ENCODE assay signal across 14 cellular contexts in the genomic region with DNA sequence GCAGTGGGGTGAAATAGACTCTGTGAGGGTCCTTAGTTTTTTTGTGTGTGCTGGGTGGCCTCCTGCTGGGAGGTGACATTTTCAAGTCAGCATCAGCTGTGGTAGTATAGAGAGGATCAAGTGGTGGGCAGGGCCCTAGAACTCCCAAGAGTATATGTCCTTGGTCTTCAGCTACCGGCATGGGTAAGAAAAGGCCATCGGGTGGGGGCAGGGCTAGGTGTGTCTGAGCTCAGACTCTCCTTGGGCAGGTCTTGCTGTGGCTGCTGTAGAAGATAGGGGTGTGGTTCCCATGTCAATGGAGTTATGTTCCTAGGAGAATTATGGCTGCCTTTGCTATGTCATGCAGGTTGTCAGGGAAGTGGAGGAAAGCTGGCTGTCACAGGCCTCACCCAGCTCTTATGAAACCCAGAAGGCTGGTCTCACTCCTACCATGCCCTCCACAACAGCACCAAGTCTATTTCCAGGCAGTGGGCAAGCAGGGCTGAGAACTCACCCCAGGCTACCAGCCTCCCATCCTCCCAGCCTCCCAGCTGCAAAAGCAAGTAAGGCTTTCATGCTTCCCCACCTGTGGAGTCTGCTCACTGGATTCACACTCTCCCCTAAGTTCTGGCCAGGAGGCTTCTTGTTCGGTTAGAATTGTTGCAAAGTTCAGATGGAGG.
DNase-seq lines count a peak whose midpoint lies in the region; ATAC-seq and TF ChIP-seq lines count a peak whose summit lies in the region.
"Had no signal": no experiment of that assay in that cellular context is flagged by ENCODE, and none has a peak within 500 bp of the region (broad histone marks: within the 10 kb centered on the region; RNA-seq: fewer than 3 reads in every experiment).

No MANE protein-coding gene starts in this region.

- peak; percentile 28 for DNase-seq in activated effector memory CD4-positive, alpha-beta T cell treated with anti-CD3 and anti-CD28 coated beads, Interleukin-2, amount 50 U/mL, for 16 hours
- DNase-seq in activated effector memory CD4-positive, alpha-beta T cell treated with Interleukin-2 at 50 U/mL for 16 hours = no peak
- peak; percentile 32 for DNase-seq in endodermal cell
- DNase-seq in osteocyte (ENCODE audit: extremely low spot score, unreplicated experiment) = peak; percentile 57
- DNase-seq in OCI-M2 (lab: John Stamatoyannopoulos, UW; ENCODE audit: unreplicated experiment) = no peak
- no peak for DNase-seq in NOMO-1 treated with dmso at 0.1 percent for 144 hours (lab: John Stamatoyannopoulos, UW; ENCODE audit: unreplicated experiment)
- DNase-seq: ACHN; CD4-positive, CD25-positive, alpha-beta regulatory T cell; DMS53; GF-D8; HCEC 1CT had no signal

- no peaks in the 10 kb centered on the region for H3K9me3 ChIP-seq in endodermal cell (ENCODE audit: control insufficient read depth, low read length)

- no peak for TF ChIP-seq CTCF in endodermal cell (conservative IDR thresholded peaks at IDR 0.05)
- no peak for TF ChIP-seq CTCF in osteocyte (IDR thresholded peaks at IDR 0.05)

- H3K27me3 Mint-ChIP-seq in endodermal cell (ENCODE audit: insufficient read depth) (no peaks in the 10 kb centered on the region), osteocyte (ENCODE audit: unreplicated experiment) (no peaks in the 10 kb centered on the region)

- H3K27ac Mint-ChIP-seq in endodermal cell (no peak overlapping the region), osteocyte (ENCODE audit: unreplicated experiment) (no peak overlapping the region)
- H3K27ac Mint-ChIP-seq: CD4-positive, CD25-positive, alpha-beta regulatory T cell had no signal

- no peaks in the 10 kb centered on the region for H3K36me3 ChIP-seq in endodermal cell (ENCODE audit: control insufficient read depth, insufficient read depth, low read length)
- H3K36me3 ChIP-seq: BLaER1 treated with 17β-estradiol and CSF1 and Interleukin-3, amounts not matched to agents 10 nM and 100 nM had no signal

- no peak overlapping the region for H3K27ac ChIP-seq in endodermal cell (ENCODE audit: low read depth, low read length)
- H3K27ac ChIP-seq: BLaER1 treated with 17β-estradiol and CSF1 and Interleukin-3, amounts not matched to agents 10 nM and 100 nM; HL-60 had no signal

- no peak overlapping the region for H3K4me3 Mint-ChIP-seq in endodermal cell
- no peak overlapping the region for H3K4me3 Mint-ChIP-seq in osteocyte (ENCODE audit: unreplicated experiment)
- H3K4me3 Mint-ChIP-seq: CD4-positive, CD25-positive, alpha-beta regulatory T cell had no signal

- no peak for ATAC-seq in HG02840 (IDR thresholded peaks at IDR 0.05; ENCODE audit: low FRiP score, unreplicated experiment)

- no peak overlapping the region for H3K9ac ChIP-seq in endodermal cell (ENCODE audit: extremely low read depth, low read length, poor library complexity, severe bottlenecking)
- H3K9ac ChIP-seq: BLaER1 treated with 17β-estradiol and CSF1 and Interleukin-3, amounts not matched to agents 10 nM and 100 nM had no signal

- peaks cover 1% of the 10 kb centered on the region for H3K4me1 Mint-ChIP-seq in endodermal cell
- no peaks in the 10 kb centered on the region for H3K4me1 Mint-ChIP-seq in osteocyte (ENCODE audit: unreplicated experiment)
- H3K4me1 Mint-ChIP-seq: CD4-positive, CD25-positive, alpha-beta regulatory T cell had no signal

- no peak overlapping the region for H3K4me3 ChIP-seq in endodermal cell (ENCODE audit: low read length)
- H3K4me3 ChIP-seq: BLaER1 treated with 17β-estradiol and CSF1 and Interleukin-3, amounts not matched to agents 10 nM and 100 nM had no signal

- H3K36me3 Mint-ChIP-seq in endodermal cell (ENCODE audit: low read depth) = no peaks in the 10 kb centered on the region
- H3K36me3 Mint-ChIP-seq in osteocyte (ENCODE audit: unreplicated experiment) = no peaks in the 10 kb centered on the region
- H3K36me3 Mint-ChIP-seq: CD4-positive, CD25-positive, alpha-beta regulatory T cell had no signal

- peaks cover 8% of the 10 kb centered on the region for H3K9me3 Mint-ChIP-seq in endodermal cell
- H3K9me3 Mint-ChIP-seq in osteocyte (ENCODE audit: unreplicated experiment) = peaks cover 12% of the 10 kb centered on the region

- H3K4me1 ChIP-seq in endodermal cell (ENCODE audit: control insufficient read depth, insufficient read depth, low read length) = no peaks in the 10 kb centered on the region
- H3K4me1 ChIP-seq: BLaER1 treated with 17β-estradiol and CSF1 and Interleukin-3, amounts not matched to agents 10 nM and 100 nM had no signal

- H3K27me3 ChIP-seq in endodermal cell (ENCODE audit: control insufficient read depth, insufficient read depth, low read length, poor library complexity, severe bottlenecking) = no peaks in the 10 kb centered on the region
- H3K27me3 ChIP-seq: BLaER1 treated with 17β-estradiol and CSF1 and Interleukin-3, amounts not matched to agents 10 nM and 100 nM had no signal

- 89 to 100% methylated on average over 3 of the region's 3 CpGs for WGBS in endodermal cell (ENCODE audit: insufficient coverage in 1 of 2, insufficient read length in 1 of 2), 2 experiments

Comparison
In these comparisons a context has a peak if more than half of its experiments do, and no peak if none do; other contexts are left out.
1. DNase-seq: peak in activated effector memory CD4-positive, alpha-beta T cell treated with anti-CD3 and anti-CD28 coated beads, Interleukin-2, amount 50 U/mL, for 16 hours (single experiment), endodermal cell (single experiment) and osteocyte (single experiment); none in activated effector memory CD4-positive, alpha-beta T cell treated with Interleukin-2 at 50 U/mL for 16 hours (single experiment), OCI-M2 (single experiment) and NOMO-1 treated with dmso at 0.1 percent for 144 hours (single experiment).